12 cellular contexts compared by ENCODE assay signal in the genomic region with DNA sequence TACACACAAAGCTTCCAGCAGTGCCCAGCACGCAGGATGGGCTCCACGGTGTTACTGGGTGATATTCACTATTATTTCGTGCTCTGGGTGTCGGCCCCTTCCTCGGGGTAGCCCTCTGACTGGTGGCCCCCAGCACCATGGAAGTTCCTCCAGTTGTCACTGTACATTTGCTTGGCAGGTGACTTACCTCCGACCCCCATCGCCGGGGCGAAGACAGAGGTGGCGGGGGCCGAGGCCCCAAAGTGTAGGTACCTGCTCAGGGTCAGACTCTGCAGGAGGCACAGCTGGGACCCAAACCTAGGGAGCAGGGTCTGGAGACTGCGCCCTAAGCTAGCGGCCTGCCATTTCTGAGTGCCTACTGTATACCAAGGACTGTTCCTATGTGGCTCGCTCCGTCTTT.
DNase-seq lines count a peak whose midpoint lies in the region; ATAC-seq and TF ChIP-seq lines count a peak whose summit lies in the region.
"Had no signal": no experiment of that assay in that cellular context is flagged by ENCODE, and none has a peak within 500 bp of the region (broad histone marks: within the 10 kb centered on the region; RNA-seq: fewer than 3 reads in every experiment).

No MANE protein-coding gene starts in this region.

- no peak for TF ChIP-seq CTCF in RWPE2 (IDR thresholded peaks at IDR 0.05; ENCODE audit: poor library complexity, severe bottlenecking)
- TF ChIP-seq CTCF in left lung (IDR thresholded peaks at IDR 0.05) = no peak
- no peak for TF ChIP-seq CTCF in MM.1S (IDR thresholded peaks at IDR 0.05; ENCODE audit: low read length)

- H3K79me2 ChIP-seq in MM.1S (ENCODE audit: low read length) = no peaks in the 10 kb centered on the region

- H3K27ac Mint-ChIP-seq in CD4-positive, CD25-positive, alpha-beta regulatory T cell = peak overlapping the region; percentile 9 to 69 (median 58)
- H3K27ac Mint-ChIP-seq in stimulated activated memory B cell treated with anti-CD40 and anti-IgM and Interleukin-4, amounts not matched to agents 10 μg/mL and 1 μg/mL and 100 μg/mL, for 72 hours = peak overlapping the region; percentile 92
- H3K27ac Mint-ChIP-seq: activated naive CD4-positive, alpha-beta T cell treated with anti-CD3 and anti-CD28 coated beads for 36 hours had no signal

- H3K9me3 Mint-ChIP-seq in CD4-positive, CD25-positive, alpha-beta regulatory T cell = no peaks in the 10 kb centered on the region
- H3K9me3 Mint-ChIP-seq in stimulated activated memory B cell treated with anti-CD40 and anti-IgM and Interleukin-4, amounts not matched to agents 10 μg/mL and 1 μg/mL and 100 μg/mL, for 72 hours = no peaks in the 10 kb centered on the region
- H3K9me3 Mint-ChIP-seq: activated naive CD4-positive, alpha-beta T cell treated with anti-CD3 and anti-CD28 coated beads for 36 hours had no signal

- no peak overlapping the region for H3K27ac ChIP-seq in CD4-positive, CD25-positive, alpha-beta regulatory T cell (ENCODE audit: insufficient read depth, low read length, poor library complexity, severe bottlenecking)
- H3K27ac ChIP-seq in RWPE2 (ENCODE audit: poor library complexity, severe bottlenecking) (peak overlapping the region; percentile 99), left lung (peak overlapping the region; percentile 91 to 99), MM.1S (ENCODE audit: low read length) (no peak overlapping the region)

- H3K27me3 Mint-ChIP-seq in CD4-positive, CD25-positive, alpha-beta regulatory T cell = no peaks in the 10 kb centered on the region
- no peaks in the 10 kb centered on the region for H3K27me3 Mint-ChIP-seq in stimulated activated memory B cell treated with anti-CD40 and anti-IgM and Interleukin-4, amounts not matched to agents 10 μg/mL and 1 μg/mL and 100 μg/mL, for 72 hours

- H3K36me3 ChIP-seq in CD4-positive, CD25-positive, alpha-beta regulatory T cell (ENCODE audit: control insufficient read depth, insufficient read depth, low read length) = peaks cover 40% of the 10 kb centered on the region
- H3K36me3 ChIP-seq in RWPE2 (ENCODE audit: low read depth) (peaks cover 44% of the 10 kb centered on the region), left lung (peaks cover 0 to 54% of the 10 kb centered on the region in 2 donors), MM.1S (replicated peaks; ENCODE audit: insufficient read depth, low read length) (no peaks in the 10 kb centered on the region)

- no peak overlapping the region for H3K4me2 ChIP-seq in MM.1S (ENCODE audit: low read depth, low read length)

- intact Hi-C loops in left lung (cut with DNase I) = no loop called here

- H3K4me1 ChIP-seq in CD4-positive, CD25-positive, alpha-beta regulatory T cell (ENCODE audit: control insufficient read depth, insufficient read depth, low read length, poor library complexity, severe bottlenecking) = peaks cover 14% of the 10 kb centered on the region
- peaks cover 50% of the 10 kb centered on the region for H3K4me1 ChIP-seq in RWPE2 (ENCODE audit: insufficient read depth, poor library complexity, severe bottlenecking)
- H3K4me1 ChIP-seq in left lung = peaks cover 45 to 87% of the 10 kb centered on the region in 2 donors
- peaks cover 18% of the 10 kb centered on the region for H3K4me1 ChIP-seq in MM.1S (ENCODE audit: low read length)

- H3F3A ChIP-seq in MM.1S (ENCODE audit: insufficient read depth, low read length) = peaks cover 6% of the 10 kb centered on the region

- H3K27me3 ChIP-seq in CD4-positive, CD25-positive, alpha-beta regulatory T cell (ENCODE audit: control insufficient read depth, insufficient read depth, low read length) = no peaks in the 10 kb centered on the region
- no peaks in the 10 kb centered on the region for H3K27me3 ChIP-seq in RWPE2 (ENCODE audit: insufficient read depth, poor library complexity, severe bottlenecking)
- no peaks in the 10 kb centered on the region for H3K27me3 ChIP-seq in left lung
- no peaks in the 10 kb centered on the region for H3K27me3 ChIP-seq in MM.1S (replicated peaks; ENCODE audit: insufficient read depth, low read length)

- H3K9me2 ChIP-seq in MM.1S (replicated peaks; ENCODE audit: insufficient read depth, low read length) = no peaks in the 10 kb centered on the region

- H3K36me3 Mint-ChIP-seq in CD4-positive, CD25-positive, alpha-beta regulatory T cell = peaks cover 22% of the 10 kb centered on the region
- H3K36me3 Mint-ChIP-seq in stimulated activated memory B cell treated with anti-CD40 and anti-IgM and Interleukin-4, amounts not matched to agents 10 μg/mL and 1 μg/mL and 100 μg/mL, for 72 hours = peaks cover 50% of the 10 kb centered on the region

- no peak for ATAC-seq in CD4-positive, CD25-positive, alpha-beta regulatory T cell (ENCODE audit: low read depth in 2 of 2)
- ATAC-seq in RWPE2 (ENCODE audit: low read depth) = no peak
- ATAC-seq in left lung = no peak
- no peak for ATAC-seq in stimulated activated memory B cell treated with anti-CD40 and anti-IgM and Interleukin-4, amounts not matched to agents 10 μg/mL and 1 μg/mL and 100 μg/mL, for 72 hours

- H3K4me1 Mint-ChIP-seq in CD4-positive, CD25-positive, alpha-beta regulatory T cell = peaks cover 5 to 36% (median 12%) of the 10 kb centered on the region in 4 donors
- H3K4me1 Mint-ChIP-seq in stimulated activated memory B cell treated with anti-CD40 and anti-IgM and Interleukin-4, amounts not matched to agents 10 μg/mL and 1 μg/mL and 100 μg/mL, for 72 hours = peaks cover 57% of the 10 kb centered on the region

- H2AFZ ChIP-seq in MM.1S (ENCODE audit: low read length) = no peak overlapping the region

- no peak for DNase-seq in CD4-positive, CD25-positive, alpha-beta regulatory T cell
- DNase-seq in RWPE2 (ENCODE audit: low spot score) (no peak), left lung (no peak), MM.1S (no peak), foreskin melanocyte (no peak), NCI-H345 treated with DMSO at 0.1 percent for 48 hours (lab: John Stamatoyannopoulos, UW; ENCODE audit: unreplicated experiment) (no peak)
- no peak for DNase-seq in activated CD8-positive, alpha-beta memory T cell treated with anti-CD3 and anti-CD28 coated beads for 24 hours
- DNase-seq: activated naive CD4-positive, alpha-beta T cell treated with anti-CD3 and anti-CD28 coated beads for 36 hours; KBM-7; NCI-H146; NCI-H524 had no signal

- H3K9me3 ChIP-seq in CD4-positive, CD25-positive, alpha-beta regulatory T cell (ENCODE audit: control insufficient read depth in 2 of 2, low read length in 2 of 2) = no peaks in the 10 kb centered on the region
- H3K9me3 ChIP-seq in RWPE2 (ENCODE audit: severe bottlenecking) (no peaks in the 10 kb centered on the region), left lung (no peaks in the 10 kb centered on the region), MM.1S (replicated peaks; ENCODE audit: insufficient read depth, low read length) (no peaks in the 10 kb centered on the region)

- no peak overlapping the region for H3K9ac ChIP-seq in MM.1S (ENCODE audit: low read length)

- no peak overlapping the region for H3K4me3 Mint-ChIP-seq in CD4-positive, CD25-positive, alpha-beta regulatory T cell
- H3K4me3 Mint-ChIP-seq in stimulated activated memory B cell treated with anti-CD40 and anti-IgM and Interleukin-4, amounts not matched to agents 10 μg/mL and 1 μg/mL and 100 μg/mL, for 72 hours = no peak overlapping the region
- H3K4me3 Mint-ChIP-seq: activated naive CD4-positive, alpha-beta T cell treated with anti-CD3 and anti-CD28 coated beads for 36 hours had no signal

- H3K4me3 ChIP-seq in CD4-positive, CD25-positive, alpha-beta regulatory T cell (ENCODE audit: low read depth, low read length) = no peak overlapping the region
- H3K4me3 ChIP-seq in RWPE2 (ENCODE audit: severe bottlenecking) (no peak overlapping the region), left lung (no peak overlapping the region), MM.1S (ENCODE audit: low read length) (no peak overlapping the region)

- no peaks in the 10 kb centered on the region for H4K20me1 ChIP-seq in MM.1S (ENCODE audit: insufficient read depth, low read length)

Comparison
In these comparisons a context has a peak if more than half of its experiments do, and no peak if none do; other contexts are left out.
1. H3K27ac ChIP-seq: peak in RWPE2 (single experiment) and left lung (2 of 2); none in CD4-positive, CD25-positive, alpha-beta regulatory T cell (single experiment) and MM.1S (single experiment).